In the genomic region with DNA sequence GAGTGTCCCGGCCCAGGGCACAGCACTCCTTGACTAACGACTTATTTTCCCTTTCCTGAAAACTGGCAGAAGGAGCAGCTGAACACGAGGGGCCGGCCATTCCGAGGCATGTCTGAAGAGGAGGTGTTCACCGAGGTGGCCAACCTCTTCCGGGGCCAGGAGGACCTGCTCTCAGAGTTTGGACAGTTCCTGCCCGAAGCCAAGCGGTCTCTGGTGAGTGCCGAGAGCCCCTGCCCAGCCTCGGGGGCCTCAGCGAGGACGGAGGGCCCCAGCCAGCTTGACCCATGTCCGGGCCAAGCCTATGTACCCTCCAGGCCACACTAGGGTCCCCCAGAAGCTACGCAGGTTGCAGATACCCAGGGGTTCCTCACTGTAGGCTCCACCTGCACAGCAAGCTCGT, we compare ENCODE assay signal across 27 cellular contexts. TPM values are rescaled to one million over a fixed set of nuclear protein-coding genes. Genes with fewer than 3 reads are reported as not detected.
"Had no signal": no experiment of that assay in that cellular context is flagged by ENCODE, and none has a peak within 500 bp of the region (broad histone marks: within the 10 kb centered on the region; RNA-seq: fewer than 3 reads in every experiment).

No MANE protein-coding gene starts in this region.

- DNase-seq: activated CD4-positive, alpha-beta memory T cell treated with anti-CD3 and anti-CD28 coated beads, Interleukin-2, amount 10 ng/mL, durations not matched to agents 7 days and 5 days; activated CD4-positive, alpha-beta T cell treated with anti-CD3 and anti-CD28 coated beads for 1 hour; activated CD4-positive, alpha-beta T cell treated with anti-CD3 and anti-CD28 coated beads for 4 hours; activated CD4-positive, alpha-beta T cell treated with anti-CD3 and anti-CD28 coated beads, Interleukin-2, amount 10 ng/mL, durations not matched to agents 7 days and 5 days; activated CD4-positive, alpha-beta T cell treated with anti-CD3 and anti-CD28 coated beads, Interleukin-2, amount 50 U/mL, for 4 hours; activated CD8-positive, alpha-beta memory T cell treated with anti-CD3 and anti-CD28 coated beads, Interleukin-2, amount 50 U/mL, for 48 hours; activated gamma-delta T cell; activated naive CD4-positive, alpha-beta T cell; activated naive CD4-positive, alpha-beta T cell treated with anti-CD3 and anti-CD28 coated beads, Interleukin-2, amount 10 ng/mL, durations not matched to agents 7 days and 5 days; activated naive CD8-positive, alpha-beta T cell treated with anti-CD3 and anti-CD28 coated beads, Interleukin-2, amount 10 ng/mL, durations not matched to agents 7 days and 5 days; activated T-cell treated with anti-CD3 and anti-CD28 coated beads for 4 hours; activated T-cell treated with anti-CD3 and anti-CD28 coated beads, Interleukin-2, amount 50 U/mL, for 24 hours; activated T-cell treated with anti-CD3 and anti-CD28 coated beads, Interleukin-2, amount 50 U/mL, for 72 hours; central memory CD4-positive, alpha-beta T cell; cortex of kidney; effector CD8-positive, alpha-beta T cell; foreskin fibroblast; glutamatergic neuron; heart left ventricle; T-helper 2 cell had no signal

- H3K27ac ChIP-seq: ascending aorta, breast epithelium, cardiac muscle cell, epithelial cell of prostate had no signal

- H3K27me3 Mint-ChIP-seq: activated CD4-positive, alpha-beta memory T cell treated with anti-CD3 and anti-CD28 coated beads, Interleukin-2, amount 10 ng/mL, durations not matched to agents 7 days and 5 days; activated CD4-positive, alpha-beta T cell treated with anti-CD3 and anti-CD28 coated beads, Interleukin-2, amount 10 ng/mL, durations not matched to agents 7 days and 5 days; activated naive CD4-positive, alpha-beta T cell treated with anti-CD3 and anti-CD28 coated beads, Interleukin-2, amount 10 ng/mL, durations not matched to agents 7 days and 5 days; activated naive CD8-positive, alpha-beta T cell treated with anti-CD3 and anti-CD28 coated beads, Interleukin-2, amount 10 ng/mL, durations not matched to agents 7 days and 5 days; activated T-cell treated with anti-CD3 and anti-CD28 coated beads, Interleukin-2, amount 50 U/mL, for 24 hours had no signal

- H3K9me3 Mint-ChIP-seq: activated CD4-positive, alpha-beta memory T cell treated with anti-CD3 and anti-CD28 coated beads, Interleukin-2, amount 10 ng/mL, durations not matched to agents 7 days and 5 days; activated CD4-positive, alpha-beta T cell treated with anti-CD3 and anti-CD28 coated beads, Interleukin-2, amount 10 ng/mL, durations not matched to agents 7 days and 5 days; activated naive CD4-positive, alpha-beta T cell treated with anti-CD3 and anti-CD28 coated beads, Interleukin-2, amount 10 ng/mL, durations not matched to agents 7 days and 5 days; activated naive CD4-positive, alpha-beta T cell treated with anti-CD3 and anti-CD28 coated beads, Interleukin-2, amount 50 U/mL, for 72 hours; activated naive CD8-positive, alpha-beta T cell treated with anti-CD3 and anti-CD28 coated beads, Interleukin-2, amount 10 ng/mL, durations not matched to agents 7 days and 5 days; activated T-cell treated with anti-CD3 and anti-CD28 coated beads, Interleukin-2, amount 50 U/mL, for 24 hours; activated T-cell treated with anti-CD3 and anti-CD28 coated beads, Interleukin-2, amount 50 U/mL, for 72 hours; brain; WTC11 had no signal

- H3K36me3 Mint-ChIP-seq: activated naive CD4-positive, alpha-beta T cell treated with anti-CD3 and anti-CD28 coated beads, Interleukin-2, amount 50 U/mL, for 72 hours had no signal

- H3K4me1 Mint-ChIP-seq: activated CD4-positive, alpha-beta memory T cell treated with anti-CD3 and anti-CD28 coated beads, Interleukin-2, amount 10 ng/mL, durations not matched to agents 7 days and 5 days; activated CD4-positive, alpha-beta T cell treated with anti-CD3 and anti-CD28 coated beads, Interleukin-2, amount 10 ng/mL, durations not matched to agents 7 days and 5 days; activated naive CD4-positive, alpha-beta T cell treated with anti-CD3 and anti-CD28 coated beads, Interleukin-2, amount 10 ng/mL, durations not matched to agents 7 days and 5 days; activated naive CD8-positive, alpha-beta T cell treated with anti-CD3 and anti-CD28 coated beads, Interleukin-2, amount 10 ng/mL, durations not matched to agents 7 days and 5 days; brain had no signal

- H3K4me3 ChIP-seq: ascending aorta, breast epithelium, cardiac muscle cell, heart left ventricle had no signal

- H3K4me1 ChIP-seq: ascending aorta, breast epithelium had no signal

- H3K27ac Mint-ChIP-seq: activated CD4-positive, alpha-beta memory T cell treated with anti-CD3 and anti-CD28 coated beads, Interleukin-2, amount 10 ng/mL, durations not matched to agents 7 days and 5 days; activated CD4-positive, alpha-beta T cell treated with anti-CD3 and anti-CD28 coated beads, Interleukin-2, amount 10 ng/mL, durations not matched to agents 7 days and 5 days; activated naive CD8-positive, alpha-beta T cell treated with anti-CD3 and anti-CD28 coated beads, Interleukin-2, amount 10 ng/mL, durations not matched to agents 7 days and 5 days; activated T-cell treated with anti-CD3 and anti-CD28 coated beads, Interleukin-2, amount 50 U/mL, for 24 hours; activated T-cell treated with anti-CD3 and anti-CD28 coated beads, Interleukin-2, amount 50 U/mL, for 72 hours; brain; WTC11 had no signal

- H3K27me3 ChIP-seq: ascending aorta, breast epithelium, cardiac muscle cell, heart left ventricle had no signal

- ATAC-seq: activated naive CD4-positive, alpha-beta T cell treated with anti-CD3 and anti-CD28 coated beads, Interleukin-2, amount 50 U/mL, for 72 hours; activated T-cell treated with anti-CD3 and anti-CD28 coated beads, Interleukin-2, amount 50 U/mL, for 72 hours; WTC11 had no signal

- H3K9me3 ChIP-seq: ascending aorta, breast epithelium, heart left ventricle had no signal

- H3K4me3 Mint-ChIP-seq: activated CD4-positive, alpha-beta memory T cell treated with anti-CD3 and anti-CD28 coated beads, Interleukin-2, amount 10 ng/mL, durations not matched to agents 7 days and 5 days; activated CD4-positive, alpha-beta T cell treated with anti-CD3 and anti-CD28 coated beads, Interleukin-2, amount 10 ng/mL, durations not matched to agents 7 days and 5 days; activated naive CD4-positive, alpha-beta T cell treated with anti-CD3 and anti-CD28 coated beads, Interleukin-2, amount 10 ng/mL, durations not matched to agents 7 days and 5 days; activated naive CD8-positive, alpha-beta T cell treated with anti-CD3 and anti-CD28 coated beads, Interleukin-2, amount 10 ng/mL, durations not matched to agents 7 days and 5 days; activated T-cell treated with anti-CD3 and anti-CD28 coated beads, Interleukin-2, amount 50 U/mL, for 24 hours; activated T-cell treated with anti-CD3 and anti-CD28 coated beads, Interleukin-2, amount 50 U/mL, for 72 hours; brain; WTC11 had no signal

RNA-seq across cellular contexts. Expression of gene F2RL3, which starts 41.9 kb away (rescaled TPM):
- total RNA-seq: activated naive CD4-positive, alpha-beta T cell treated with anti-CD3 and anti-CD28 coated beads, Interleukin-2, amount 50 U/mL, for 72 hours; activated T-cell treated with anti-CD3 and anti-CD28 coated beads, Interleukin-2, amount 50 U/mL, for 72 hours had no signal
